Comparison of ENCODE assay signal across 20 cellular contexts in the genomic region with DNA sequence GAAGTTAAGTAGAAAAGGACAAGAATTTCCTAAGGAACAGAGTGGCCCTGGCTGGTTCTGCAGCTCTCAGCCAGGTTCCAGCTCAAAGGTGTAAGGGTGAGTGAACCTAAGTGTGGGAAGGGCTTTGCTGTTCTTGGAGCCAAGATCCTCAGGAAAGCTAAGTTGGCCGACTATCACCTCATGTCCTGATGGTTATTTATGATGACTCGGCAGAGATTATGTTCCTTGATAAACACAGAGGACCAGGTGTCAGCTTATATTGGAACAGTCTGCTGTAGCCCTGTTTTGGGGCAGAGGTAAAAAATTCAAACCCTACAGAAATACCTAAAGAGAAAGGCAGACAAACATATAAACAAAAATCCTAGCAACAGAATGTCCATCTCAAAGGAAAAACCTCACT.
DNase-seq lines count a peak whose midpoint lies in the region; ATAC-seq, FAIRE-seq and TF ChIP-seq lines count a peak whose summit lies in the region.
"Had no signal": no experiment of that assay in that cellular context is flagged by ENCODE, and none has a peak within 500 bp of the region (broad histone marks: within the 10 kb centered on the region; RNA-seq: fewer than 3 reads in every experiment).

No MANE protein-coding gene starts in this region.

- H3K9me3 ChIP-seq in HepG2 (ENCODE audit: low read length), result no peaks in the 10 kb centered on the region
- H3K9me3 ChIP-seq in right lobe of liver, result no peaks in the 10 kb centered on the region
- H3K9me3 ChIP-seq in thyroid gland, result no peaks in the 10 kb centered on the region

- H2AFZ ChIP-seq in HepG2 (ENCODE audit: low read length), result no peak overlapping the region

- intact Hi-C loops in HepG2 (cut with micrococcal nuclease; ENCODE audit: unreplicated experiment) (no loop called here), right lobe of liver (cut with DNase I) (no loop called here), thyroid gland (cut with DNase I) (no loop called here), cardiac septum (cut with DNase I) (no loop called here)

- H3K4me2 ChIP-seq in HepG2 (ENCODE audit: low read depth, low read length), result no peak overlapping the region

- DNase-seq in HepG2 (ENCODE audit: low spot score) (no peak), right lobe of liver (no peak), LNCaP clone FGC (ENCODE audit: low read depth) (peak; percentile 90), left kidney (ENCODE audit: low read depth, low spot score) (peak; percentile 77), thyroid gland (peak; percentile 4), cardiac septum (ENCODE audit: low spot score) (no peak), HuH-7 (ENCODE audit: low spot score) (no peak)
- DNase-seq: AML-193; CD4-positive, alpha-beta memory T cell; DMS153; DMS79; GDM1; GOT3; H7; HFFc6 had no signal

- TF ChIP-seq POLR2A in HepG2 (IDR thresholded peaks at IDR 0.05; ENCODE audit: insufficient read depth in 1 of 2, low read depth in 2 of 2, low read length in 2 of 2) (no peak), right lobe of liver (IDR thresholded peaks at IDR 0.05) (no peak), thyroid gland (IDR thresholded peaks at IDR 0.05) (no peak)

- peaks cover 9% of the 10 kb centered on the region for H3K4me1 ChIP-seq in HepG2 (ENCODE audit: insufficient read depth, low read length)
- no peaks in the 10 kb centered on the region for H3K4me1 ChIP-seq in right lobe of liver
- no peaks in the 10 kb centered on the region for H3K4me1 ChIP-seq in thyroid gland

- no peaks in the 10 kb centered on the region for H4K20me1 ChIP-seq in HepG2 (ENCODE audit: insufficient read depth, low read length)

- ATAC-seq in HepG2 (no peak), right lobe of liver (no peak), GM19455 (IDR thresholded peaks at IDR 0.05; ENCODE audit: unreplicated experiment) (no peak)
- ATAC-seq: HCT116 had no signal

- CTCF ChIA-PET in HepG2 (lab: Yijun Ruan, JAX; ENCODE audit: low intra/inter-chr PET ratio, low total read pairs), result no interaction called here

- H3K27ac ChIP-seq in HepG2 (ENCODE audit: extremely low read length, insufficient read depth, low read length), result no peak overlapping the region
- no peak overlapping the region for H3K27ac ChIP-seq in right lobe of liver
- H3K27ac ChIP-seq in thyroid gland, result no peak overlapping the region
- H3K27ac ChIP-seq: HL-60 had no signal

- no peak for TF ChIP-seq RAD21 in HepG2 (CRISPR knock-in tag; IDR thresholded peaks at IDR 0.05)

- POLR2A ChIA-PET in HepG2 (lab: Yijun Ruan, JAX), result no interaction called here

- FAIRE-seq in HepG2 (lab: Jason Lieb, UNC), result no peak
- FAIRE-seq: GM12892, GM18507 had no signal

- H3K36me3 ChIP-seq in HepG2 (replicated peaks in 1 of 2; ENCODE audit: control insufficient read depth in 1 of 2, insufficient read depth in 2 of 2, low read length in 2 of 2) (no peaks in the 10 kb centered on the region), right lobe of liver (no peaks in the 10 kb centered on the region), thyroid gland (no peaks in the 10 kb centered on the region)

- no peak for TF ChIP-seq CTCF in HepG2 (CRISPR knock-in tag; IDR thresholded peaks at IDR 0.05)
- no peak for TF ChIP-seq CTCF in right lobe of liver (IDR thresholded peaks at IDR 0.05)
- no peak for TF ChIP-seq CTCF in LNCaP clone FGC (IDR thresholded peaks at IDR 0.05; ENCODE audit: control insufficient read depth, extremely low read depth, insufficient read depth)
- no peak for TF ChIP-seq CTCF in thyroid gland (IDR thresholded peaks at IDR 0.05)

- WGBS in HepG2 (ENCODE audit: low lambda C conversion rate), result 44% methylated on average over 2 of the region's 2 CpGs
- WGBS in right lobe of liver (ENCODE audit: insufficient coverage, low coverage, low lambda C conversion rate, missing lambda C conversion rate), result 50% methylated on average over 2 of the region's 2 CpGs
- 56 to 57% methylated on average over 2 of the region's 2 CpGs for WGBS in thyroid gland, 2 donors

- no peak overlapping the region for H3K4me3 ChIP-seq in HepG2 (replicated peaks in 1 of 3; ENCODE audit: insufficient read depth in 1 of 3, low read depth in 2 of 3, low read length in 3 of 3)
- H3K4me3 ChIP-seq in right lobe of liver, result no peak overlapping the region
- H3K4me3 ChIP-seq in LNCaP clone FGC (ENCODE audit: low read depth, low read length), result no peak overlapping the region
- H3K4me3 ChIP-seq in thyroid gland (replicated peaks in 1 of 3), result no peak overlapping the region

- TF ChIP-seq EP300 in HepG2 (IDR thresholded peaks at IDR 0.05; ENCODE audit: low read depth in 2 of 2, low read length in 2 of 2) (no peak), HepG2 (CRISPR knock-in tag; IDR thresholded peaks at IDR 0.05; ENCODE audit: borderline replicate concordance) (no peak)

- in situ Hi-C loops in HepG2 (cut with HindIII; ENCODE audit: extremely low pct_ligation_motif_present, low pct_unique_long_range_greater_than_20kb), result no loop called here

- no peaks in the 10 kb centered on the region for H3K79me2 ChIP-seq in HepG2 (ENCODE audit: insufficient read depth, low read length)

- H3K27me3 ChIP-seq in HepG2 (ENCODE audit: control insufficient read depth in 1 of 2, insufficient read depth in 2 of 2, low read length in 2 of 2), result no peaks in the 10 kb centered on the region
- H3K27me3 ChIP-seq in right lobe of liver, result no peaks in the 10 kb centered on the region
- no peaks in the 10 kb centered on the region for H3K27me3 ChIP-seq in thyroid gland

- no peak overlapping the region for H3K9ac ChIP-seq in HepG2 (ENCODE audit: insufficient read depth, low read depth, low read length)

- no TSS peak for BruUV-seq in HepG2 (replicated peaks; lab: Mats Ljungman, UMichigan)

TF ChIP-seq in HepG2, 621 proteins besides CTCF, POLR2A, EP300 and RAD21:
- TF ChIP-seq TAF15 (IDR thresholded peaks at IDR 0.05; ENCODE audit: low read depth, low read length, poor library complexity, severe bottlenecking) (no peak), MED13 (CRISPR knock-in tag; IDR thresholded peaks at IDR 0.05) (no peak), MAFK (conservative IDR thresholded peaks at IDR 0.05 in 1 of 2, IDR thresholded peaks at IDR 0.05 in 1 of 2; ENCODE audit: low read length in 2 of 2) (peak; percentile 92 to 93), NPAS2 (CRISPR knock-in tag; IDR thresholded peaks at IDR 0.05; ENCODE audit: borderline replicate concordance) (no peak), ZNF75D (CRISPR knock-in tag; IDR thresholded peaks at IDR 0.05; ENCODE audit: borderline replicate concordance) (no peak), ZNF790 (CRISPR knock-in tag; IDR thresholded peaks at IDR 0.05; ENCODE audit: borderline replicate concordance) (no peak), MAFF (IDR thresholded peaks at IDR 0.05; ENCODE audit: low read depth, low read length) (peak; percentile 91)
- TF ChIP-seq, protein P1, sequence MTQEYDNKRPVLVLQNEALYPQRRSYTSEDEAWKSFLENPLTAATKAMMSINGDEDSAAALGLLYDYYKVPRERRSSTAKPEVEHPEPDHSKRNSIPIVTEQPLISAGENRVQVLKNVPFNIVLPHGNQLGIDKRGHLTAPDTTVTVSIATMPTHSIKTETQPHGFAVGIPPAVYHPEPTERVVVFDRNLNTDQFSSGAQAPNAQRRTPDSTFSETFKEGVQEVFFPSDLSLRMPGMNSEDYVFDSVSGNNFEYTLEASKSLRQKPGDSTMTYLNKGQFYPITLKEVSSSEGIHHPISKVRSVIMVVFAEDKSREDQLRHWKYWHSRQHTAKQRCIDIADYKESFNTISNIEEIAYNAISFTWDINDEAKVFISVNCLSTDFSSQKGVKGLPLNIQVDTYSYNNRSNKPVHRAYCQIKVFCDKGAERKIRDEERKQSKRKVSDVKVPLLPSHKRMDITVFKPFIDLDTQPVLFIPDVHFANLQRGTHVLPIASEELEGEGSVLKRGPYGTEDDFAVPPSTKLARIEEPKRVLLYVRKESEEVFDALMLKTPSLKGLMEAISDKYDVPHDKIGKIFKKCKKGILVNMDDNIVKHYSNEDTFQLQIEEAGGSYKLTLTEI (CRISPR knock-in tag; conservative IDR thresholded peaks at IDR 0.05), result no peak
- TF ChIP-seq, protein P2, sequence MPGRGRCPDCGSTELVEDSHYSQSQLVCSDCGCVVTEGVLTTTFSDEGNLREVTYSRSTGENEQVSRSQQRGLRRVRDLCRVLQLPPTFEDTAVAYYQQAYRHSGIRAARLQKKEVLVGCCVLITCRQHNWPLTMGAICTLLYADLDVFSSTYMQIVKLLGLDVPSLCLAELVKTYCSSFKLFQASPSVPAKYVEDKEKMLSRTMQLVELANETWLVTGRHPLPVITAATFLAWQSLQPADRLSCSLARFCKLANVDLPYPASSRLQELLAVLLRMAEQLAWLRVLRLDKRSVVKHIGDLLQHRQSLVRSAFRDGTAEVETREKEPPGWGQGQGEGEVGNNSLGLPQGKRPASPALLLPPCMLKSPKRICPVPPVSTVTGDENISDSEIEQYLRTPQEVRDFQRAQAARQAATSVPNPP (CRISPR knock-in tag; IDR thresholded peaks at IDR 0.05), result no peak
TF ChIP-seq in HepG2: peak in this region for 2.

Comparison
In these comparisons a context has a peak if more than half of its experiments do, and no peak if none do; other contexts are left out.
1. DNase-seq: peak in LNCaP clone FGC (single experiment), left kidney (single experiment) and thyroid gland (2 of 2); none in HepG2 (single experiment), right lobe of liver (0 of 3), cardiac septum (single experiment) and HuH-7 (single experiment).